ENCODE assay signal across 8 cellular contexts in genomic region chrX:49191033-49191871, GRCh38. TPM values are rescaled to one million over a fixed set of nuclear protein-coding genes. Genes with fewer than 3 reads are reported as not detected.
A peak's percentile ranks its signal among the peaks of the same experiment; 100 is the strongest.
DNase-seq lines count a peak whose midpoint lies in the region; ATAC-seq, FAIRE-seq and TF ChIP-seq lines count a peak whose summit lies in the region.

No MANE protein-coding gene starts in this region.

- no peak for TF ChIP-seq CTCF in BE2C (IDR thresholded peaks at IDR 0.05; ENCODE audit: low read depth, low read length)

- DNase-seq in BE2C (peak; percentile 89), GM19239 (ENCODE audit: insufficient read length, low spot score) (peak; percentile 67), NCI-H510A treated with DMSO at 0.1 percent for 48 hours (lab: John Stamatoyannopoulos, UW) (peak; percentile 100), dedifferentiated amniotic fluid mesenchymal stem cell (ENCODE audit: extremely low spot score) (peak; percentile 98), left lobe of liver (ENCODE audit: low spot score) (peak; percentile 91)
- DNase-seq in activated CD4-positive, alpha-beta T cell treated with anti-CD3 and anti-CD28 coated beads, Interleukin-2, amount 50 U/mL, for 1 hour: peak; percentile 72
- peak; percentile 87 for DNase-seq in stimulated activated CD4-positive, alpha-beta T cell treated with anti-CD3 and anti-CD28 coated beads, Interleukin-4, amount 100 ng/mL, for 24 hours

- H3K4me1 ChIP-seq in BE2C: no peaks in the 10 kb centered on the region

- H3K4me3 ChIP-seq in BE2C (ENCODE audit: low read depth, low read length): peak overlapping the region; percentile 68

- H3K27me3 ChIP-seq in BE2C: no peaks in the 10 kb centered on the region

- peak; percentile 100 for FAIRE-seq in GM19239 (lab: Jason Lieb, UNC)

- H3K36me3 ChIP-seq in BE2C: no peaks in the 10 kb centered on the region; the same call in 1 of the 2 replicates

- ATAC-seq in HG03442 (IDR thresholded peaks at IDR 0.05; ENCODE audit: unreplicated experiment) (peak; percentile 85), left lobe of liver (peak; percentile 84)

- no peaks in the 10 kb centered on the region for H3K9me3 ChIP-seq in BE2C

RNA-seq across cellular contexts. Expression of gene PRICKLE3, which starts 5.1 kb away (rescaled TPM):
- not detected for polyA plus RNA-seq in BE2C (2012; ENCODE audit: insufficient read depth, insufficient read length, low read depth)
- total RNA-seq in left lobe of liver: 4.5 TPM

RNA-seq across cellular contexts. Expression of gene SYP, which starts 8.7 kb away (rescaled TPM):
- 161 TPM for polyA plus RNA-seq in BE2C (2012; ENCODE audit: insufficient read depth, insufficient read length, low read depth)
- total RNA-seq in left lobe of liver: 0.10 TPM

RNA-seq across cellular contexts. Expression of gene PLP2, which starts 19.6 kb away (rescaled TPM):
- polyA plus RNA-seq in BE2C (2012; ENCODE audit: insufficient read depth, insufficient read length, low read depth): 70.6 TPM
- total RNA-seq in left lobe of liver: 11.7 TPM

RNA-seq across cellular contexts. Expression of gene MAGIX, which starts 28.7 kb away (rescaled TPM):
- polyA plus RNA-seq in BE2C (2012; ENCODE audit: insufficient read depth, insufficient read length, low read depth): 3.0 TPM
- total RNA-seq in left lobe of liver: 27.7 TPM

RNA-seq across cellular contexts. Expression of gene CACNA1F, which starts 41.9 kb away (rescaled TPM):
- 0.25 TPM for polyA plus RNA-seq in BE2C (2012; ENCODE audit: insufficient read depth, insufficient read length, low read depth)
- total RNA-seq in left lobe of liver: not detected

Comparison
In these comparisons a context has a peak if more than half of its experiments do, and no peak if none do; other contexts are left out.
1. Peak in every context shown above with its lines: DNase-seq, ATAC-seq and H3K4me3 ChIP-seq.